8 cellular contexts compared by ENCODE assay signal in genomic region chr6:33425668-33426577, GRCh38. TPM values are rescaled to one million over a fixed set of nuclear protein-coding genes. Genes with fewer than 3 reads are reported as not detected.
DNase-seq lines count a peak whose midpoint lies in the region; ATAC-seq and TF ChIP-seq lines count a peak whose summit lies in the region.

No MANE protein-coding gene starts in this region.

- H3K36me3 Mint-ChIP-seq in dendritic cell treated with granulocyte-macrophage colony-stimulating factor and Interleukin-4, amounts not matched to agents 40 ng/mL and 50 ng/mL, for 4 days (ENCODE audit: low read depth): peaks cover 8% of the 10 kb centered on the region

- no peaks in the 10 kb centered on the region for H3K27me3 ChIP-seq in liver (ENCODE audit: control insufficient read depth in 4 of 4, insufficient read depth in 4 of 4, low read length in 3 of 4)

- peak overlapping the region; percentile 67 to 88 for H3K27ac ChIP-seq in liver (ENCODE audit: low read depth in 1 of 2, low read length in 2 of 2)

- H3K9me3 ChIP-seq in liver (ENCODE audit: control insufficient read depth in 4 of 4, low read length in 3 of 4): no peaks in the 10 kb centered on the region

- peak overlapping the region; percentile 82 for H3K4me3 Mint-ChIP-seq in dendritic cell treated with granulocyte-macrophage colony-stimulating factor and Interleukin-4, amounts not matched to agents 40 ng/mL and 50 ng/mL, for 4 days

- WGBS in liver: 2% methylated on average over 43 of the region's 43 CpGs

- peak; percentile 85 for DNase-seq in ELF-1 (ENCODE audit: low read depth, low spot score)
- peak; percentile 97 for DNase-seq in NCI-H510A treated with DMSO at 0.1 percent for 48 hours (lab: John Stamatoyannopoulos, UW)
- DNase-seq in activated CD4-positive, alpha-beta T cell treated with anti-CD3 and anti-CD28 coated beads, Interleukin-2, amount 50 U/mL, for 4 hours: peak; percentile 79 to 81
- DNase-seq in stimulated activated CD4-positive, alpha-beta T cell treated with anti-CD3 and anti-CD28 coated beads, Interleukin-4, amount 100 ng/mL, for 24 hours: peak; percentile 79

- H3K27ac Mint-ChIP-seq in dendritic cell treated with granulocyte-macrophage colony-stimulating factor and Interleukin-4, amounts not matched to agents 40 ng/mL and 50 ng/mL, for 4 days: peak overlapping the region; percentile 87

- no peaks in the 10 kb centered on the region for H3K36me3 ChIP-seq in liver (ENCODE audit: control insufficient read depth in 4 of 4, insufficient read depth in 3 of 4, low read depth in 1 of 4, low read length in 3 of 4)

- peak; percentile 39 to 45 for TF ChIP-seq RAD21 in liver (IDR thresholded peaks at IDR 0.05)

- H3K4me3 ChIP-seq in liver (ENCODE audit: low read depth in 1 of 3, low read length in 3 of 3): peak overlapping the region; percentile 62 to 76 (median 66)

- TF ChIP-seq CTCF in liver (IDR thresholded peaks at IDR 0.05; ENCODE audit: low read depth, low read length, missing input control): peak; percentile 41

- no peaks in the 10 kb centered on the region for H3K9me3 Mint-ChIP-seq in dendritic cell treated with granulocyte-macrophage colony-stimulating factor and Interleukin-4, amounts not matched to agents 40 ng/mL and 50 ng/mL, for 4 days

- peak overlapping the region; percentile 45 to 84 for H3K9ac ChIP-seq in liver (ENCODE audit: low read depth in 1 of 2, low read length in 2 of 2)

- peaks cover 59% of the 10 kb centered on the region for H3K4me1 Mint-ChIP-seq in dendritic cell treated with granulocyte-macrophage colony-stimulating factor and Interleukin-4, amounts not matched to agents 40 ng/mL and 50 ng/mL, for 4 days (ENCODE audit: low read depth)

- ATAC-seq in HG02678 (IDR thresholded peaks at IDR 0.05; ENCODE audit: unreplicated experiment): peak; percentile 58
- ATAC-seq in GM21825 (IDR thresholded peaks at IDR 0.05; ENCODE audit: unreplicated experiment): no peak

- intact Hi-C loops in dendritic cell treated with granulocyte-macrophage colony-stimulating factor and Interleukin-4, amounts not matched to agents 40 ng/mL and 50 ng/mL, for 4 days (cut with micrococcal nuclease): loop anchor here (1.0 kb wide), 2 partner anchors 9 to 35 kb away; partner anchors contain the start of gene KIFC1

- peaks cover 35% of the 10 kb centered on the region for H3K27me3 Mint-ChIP-seq in dendritic cell treated with granulocyte-macrophage colony-stimulating factor and Interleukin-4, amounts not matched to agents 40 ng/mL and 50 ng/mL, for 4 days

- H3K4me1 ChIP-seq in liver (ENCODE audit: control insufficient read depth in 4 of 4, insufficient read depth in 4 of 4, low read length in 3 of 4): peaks cover 13 to 40% (median 27%) of the 10 kb centered on the region in 4 donors

TF ChIP-seq in liver, 16 proteins besides CTCF, POLR2A, EP300 and RAD21:
- TF ChIP-seq EGR1 (IDR thresholded peaks at IDR 0.05; ENCODE audit: low read depth in 2 of 2) (no peak), HNF4G (IDR thresholded peaks at IDR 0.05) (no peak), FOXA1 (IDR thresholded peaks at IDR 0.05) (no peak), HNF4A (conservative IDR thresholded peaks at IDR 0.05) (no peak), SP1 (IDR thresholded peaks at IDR 0.05) (peak; percentile 9), TAF1 (conservative IDR thresholded peaks at IDR 0.05) (no peak), ZBTB33 (IDR thresholded peaks at IDR 0.05) (no peak), REST (IDR thresholded peaks at IDR 0.05) (no peak), YY1 (IDR thresholded peaks at IDR 0.05) (peak; percentile 16), GABPA (IDR thresholded peaks at IDR 0.05 in 1 of 2, conservative IDR thresholded peaks at IDR 0.05 in 1 of 2) (peak in 1 of 2 donors; percentile 7), NR2F2 (IDR thresholded peaks at IDR 0.05) (no peak), RXRA (IDR thresholded peaks at IDR 0.05) (peak in 1 of 2 donors; percentile 2), FOXA2 (IDR thresholded peaks at IDR 0.05) (no peak), JUND (IDR thresholded peaks at IDR 0.05) (no peak)
- TF ChIP-seq, protein P1, sequence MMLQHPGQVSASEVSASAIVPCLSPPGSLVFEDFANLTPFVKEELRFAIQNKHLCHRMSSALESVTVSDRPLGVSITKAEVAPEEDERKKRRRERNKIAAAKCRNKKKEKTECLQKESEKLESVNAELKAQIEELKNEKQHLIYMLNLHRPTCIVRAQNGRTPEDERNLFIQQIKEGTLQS (IDR thresholded peaks at IDR 0.05): no peak
- TF ChIP-seq, protein P2, sequence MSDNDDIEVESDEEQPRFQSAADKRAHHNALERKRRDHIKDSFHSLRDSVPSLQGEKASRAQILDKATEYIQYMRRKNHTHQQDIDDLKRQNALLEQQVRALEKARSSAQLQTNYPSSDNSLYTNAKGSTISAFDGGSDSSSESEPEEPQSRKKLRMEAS (IDR thresholded peaks at IDR 0.05): peak; percentile 76

RNA-seq across cellular contexts. Expression of gene SYNGAP1, which starts 6.1 kb away (rescaled TPM):
- 1 to 10 TPM; 1.1 to 1.8 TPM for total RNA-seq in liver
- polyA plus RNA-seq in liver: 1 to 10 TPM in 1 of 2 donors, under 1 TPM in 1; 0.32 to 1.2 TPM

RNA-seq across cellular contexts. Expression of gene CUTA, which starts 8.0 kb away (rescaled TPM):
- total RNA-seq in liver: 10 to 100 TPM; 33.1 to 46.0 TPM
- polyA plus RNA-seq in liver: 100 to 1,000 TPM; 140 to 164 TPM

RNA-seq across cellular contexts. Expression of gene PHF1, which starts 15.1 kb away (rescaled TPM):
- total RNA-seq in liver: 10 to 100 TPM in 1 of 2 donors, 1 to 10 TPM in 1; 7.2 to 13.5 TPM
- polyA plus RNA-seq in liver: 10 to 100 TPM in 1 of 2 donors, 1 to 10 TPM in 1; 9.9 to 13.1 TPM

RNA-seq across cellular contexts. Expression of gene ZBTB9, which starts 28.5 kb away (rescaled TPM):
- 1 to 10 TPM; 1.6 to 3.4 TPM for total RNA-seq in liver
- polyA plus RNA-seq in liver: 1 to 10 TPM; 1.1 to 3.0 TPM

RNA-seq across cellular contexts. Expression of gene KIFC1, which starts 34.3 kb away (rescaled TPM):
- total RNA-seq in liver: 10 to 100 TPM in 1 of 2 donors, under 1 TPM in 1; 0.08 to 30.0 TPM
- polyA plus RNA-seq in liver: 1 to 10 TPM in 1 of 2 donors, under 1 TPM in 1; 0.29 to 2.2 TPM
